Comparison of ENCODE assay signal across 12 cellular contexts in genomic region chr13:70613295-70613694, GRCh38.
DNase-seq lines count a peak whose midpoint lies in the region; ATAC-seq and TF ChIP-seq lines count a peak whose summit lies in the region.
"Had no signal": no experiment of that assay in that cellular context is flagged by ENCODE, and none has a peak within 500 bp of the region (broad histone marks: within the 10 kb centered on the region; RNA-seq: fewer than 3 reads in every experiment).

No MANE protein-coding gene starts in this region.

- no peaks in the 10 kb centered on the region for H3K4me1 ChIP-seq in transverse colon
- H3K4me1 ChIP-seq: vagina had no signal

- in situ Hi-C loops in transverse colon (cut with MboI; ENCODE audit: low pct_ligation_motif_present in 1 of 4, low pct_unique_long_range_greater_than_20kb in 1 of 4, low sequenced_read_pairs in 3 of 4) = no loop called here

- TF ChIP-seq EP300 in transverse colon (IDR thresholded peaks at IDR 0.05; ENCODE audit: low read depth) = no peak

- no peak overlapping the region for H3K4me3 ChIP-seq in transverse colon
- H3K4me3 ChIP-seq: vagina had no signal

- H3K27ac ChIP-seq in transverse colon = no peak overlapping the region
- H3K27ac ChIP-seq: vagina had no signal

- H3K27me3 ChIP-seq in transverse colon = no peaks in the 10 kb centered on the region
- H3K27me3 ChIP-seq: vagina had no signal

- 50 to 63% methylated on average over 1 of the region's 1 CpG for WGBS in transverse colon (ENCODE audit: low coverage in 1 of 2), 2 donors

- peak in 2 of 5 experiments; percentile 2 to 13 for TF ChIP-seq CTCF in transverse colon (IDR thresholded peaks at IDR 0.05)

- DNase-seq in AML-193 (lab: John Stamatoyannopoulos, UW) (peak; percentile 26 to 44), HT-29 (ENCODE audit: low spot score) (peak; percentile 18), RKO (ENCODE audit: low spot score) (peak; percentile 38), fibroblast of the conjunctiva (ENCODE audit: low read depth) (peak; percentile 4), HK-2 (ENCODE audit: unreplicated experiment) (no peak), T1000 (lab: John Stamatoyannopoulos, UW) (no peak), transverse colon (no peak)
- DNase-seq: activated T-cell treated with anti-CD3 and anti-CD28 coated beads, Interleukin-2, amount 50 U/mL, for 4 hours; central memory CD4-positive, alpha-beta T cell; retina had no signal

- ATAC-seq in GM21576 (IDR thresholded peaks at IDR 0.05; ENCODE audit: unreplicated experiment) = no peak
- ATAC-seq: activated T-cell treated with anti-CD3 and anti-CD28 coated beads, Interleukin-2, amount 50 U/mL, for 4 hours had no signal

- no peaks in the 10 kb centered on the region for H3K36me3 ChIP-seq in transverse colon
- H3K36me3 ChIP-seq: vagina had no signal

- no peak for TF ChIP-seq POLR2A in transverse colon (IDR thresholded peaks at IDR 0.05)

- intact Hi-C loops in transverse colon (cut with DNase I; ENCODE audit: low total_unique reads) = no loop called here

- H3K9me3 ChIP-seq in transverse colon = no peaks in the 10 kb centered on the region
- H3K9me3 ChIP-seq: vagina had no signal

Comparison
In these comparisons a context has a peak if more than half of its experiments do, and no peak if none do; other contexts are left out.
1. DNase-seq: peak in AML-193 (2 of 2), HT-29 (single experiment), RKO (single experiment) and fibroblast of the conjunctiva (single experiment); none in HK-2 (single experiment), T1000 (single experiment) and transverse colon (single experiment).